ENCODE assay signal across 1 cellular context in the genomic region with DNA sequence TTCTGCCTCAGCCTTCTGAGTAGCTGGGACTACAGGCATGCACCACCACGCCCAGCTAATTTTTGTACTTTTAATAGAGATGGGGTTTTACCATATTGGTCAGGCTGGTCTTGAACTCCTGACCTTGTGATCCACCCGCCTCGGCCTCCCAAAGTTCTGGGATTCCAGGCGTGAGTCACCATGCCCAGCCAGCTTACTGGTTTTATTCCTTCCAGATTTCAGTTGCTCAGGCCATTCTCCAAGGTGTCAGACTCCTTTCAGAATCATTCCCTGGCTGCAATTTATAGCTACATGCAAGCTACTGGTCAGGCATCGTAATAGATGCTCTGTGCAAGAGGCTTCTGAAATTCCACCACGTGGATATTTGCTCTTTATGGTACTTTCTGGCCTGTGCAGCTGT.
TF ChIP-seq lines count a peak whose summit lies in the region.

No MANE protein-coding gene starts in this region.

TF ChIP-seq in K562, 482 proteins besides CTCF, POLR2A, EP300 and RAD21:
- TF ChIP-seq SUPT5H (IDR thresholded peaks at IDR 0.05) = peak; percentile 9; the same call in 1 of the 2 replicates
